11 cellular contexts compared by ENCODE assay signal in the genomic region with DNA sequence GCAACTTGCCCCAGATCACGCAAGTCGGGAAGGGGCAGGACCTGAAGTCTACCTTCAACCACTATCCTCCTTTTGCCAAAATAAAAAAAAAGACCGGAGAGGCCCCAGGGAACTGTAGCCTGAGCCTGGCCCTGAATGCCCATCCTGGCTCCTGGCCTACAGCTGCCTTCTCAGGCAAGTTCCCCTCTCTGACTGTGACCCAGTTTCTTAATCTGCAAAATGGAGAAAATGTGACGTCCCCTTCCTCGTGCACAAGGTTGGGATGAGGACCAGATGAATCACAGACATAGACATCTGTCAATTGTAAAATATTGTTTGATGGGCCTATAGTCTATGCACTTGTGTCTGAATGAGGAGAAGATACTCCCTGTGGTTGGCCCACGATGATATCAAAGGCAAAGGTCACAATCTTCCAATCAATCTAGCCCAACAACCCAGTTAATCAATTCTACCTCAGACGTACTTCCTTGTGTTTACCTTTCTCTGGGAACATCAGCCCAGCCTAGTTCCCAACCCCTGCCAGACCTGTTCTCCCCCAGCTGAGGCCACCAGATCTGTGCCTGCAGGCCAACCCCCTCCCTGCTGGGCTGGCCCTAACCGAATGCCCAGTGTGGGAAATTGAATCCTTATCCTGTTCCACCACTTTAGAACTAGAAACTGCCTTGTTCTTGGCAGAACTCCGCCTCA.
A peak's percentile ranks its signal among the peaks of the same experiment; 100 is the strongest.
DNase-seq lines count a peak whose midpoint lies in the region; ATAC-seq, FAIRE-seq and TF ChIP-seq lines count a peak whose summit lies in the region.
"Had no signal": no experiment of that assay in that cellular context is flagged by ENCODE, and none has a peak within 500 bp of the region (broad histone marks: within the 10 kb centered on the region; RNA-seq: fewer than 3 reads in every experiment).

No MANE protein-coding gene starts in this region.

- H3K27me3 ChIP-seq in ascending aorta (no peaks in the 10 kb centered on the region), small intestine (ENCODE audit: control insufficient read depth in 2 of 2, insufficient read depth in 2 of 2, low read length in 2 of 2) (no peaks in the 10 kb centered on the region)

- intact Hi-C loops in ascending aorta (cut with DNase I) = loop anchor here (5.0 kb wide), 4 partner anchors 103 to 602 kb away; a partner anchor contains a TSS

- peaks cover 9 to 29% of the 10 kb centered on the region in 2 donors for H3K4me1 ChIP-seq in ascending aorta
- H3K4me1 ChIP-seq in small intestine (ENCODE audit: control insufficient read depth in 2 of 2, insufficient read depth in 1 of 2, low read depth in 1 of 2, low read length in 1 of 2) = peaks cover 0 to 8% of the 10 kb centered on the region in 2 donors

- no peak for TF ChIP-seq CTCF in ascending aorta (IDR thresholded peaks at IDR 0.05)

- H3K9me3 ChIP-seq in ascending aorta = peaks cover 0 to 6% of the 10 kb centered on the region in 2 donors
- H3K9me3 ChIP-seq in small intestine (ENCODE audit: control insufficient read depth, low read depth) = no peaks in the 10 kb centered on the region

- ATAC-seq in left lobe of liver (peak; percentile 82), HG03108 (IDR thresholded peaks at IDR 0.05; ENCODE audit: unreplicated experiment) (no peak)

- H3K27ac ChIP-seq in ascending aorta (peak overlapping the region; percentile 4 to 84), small intestine (ENCODE audit: low read depth in 1 of 2, low read length in 1 of 2) (peak overlapping the region in 1 of 2 donors; percentile 48)

- peak; percentile 75 for DNase-seq in HT-29 (ENCODE audit: low spot score)
- DNase-seq in ascending aorta (ENCODE audit: low spot score in 2 of 2) = no peak
- peak; percentile 90 for DNase-seq in left lobe of liver (ENCODE audit: low spot score)
- peak; percentile 53 for DNase-seq in small intestine
- no peak for DNase-seq in ecto neural progenitor cell (ENCODE audit: low spot score)
- DNase-seq in iPS-NIHi7 (ENCODE audit: extremely low spot score) = no peak
- DNase-seq in GM19240 (ENCODE audit: insufficient read length, low spot score) = no peak
- DNase-seq: activated CD8-positive, alpha-beta memory T cell treated with anti-CD3 and anti-CD28 coated beads for 24 hours; caudate nucleus; MM.1S had no signal

- no peak for FAIRE-seq in small intestine (lab: Jason Lieb, UNC)

- 69 to 74% (median 70%) methylated on average over 9 of the region's 9 CpGs for WGBS in small intestine, 3 donors

- H3K4me3 ChIP-seq in ascending aorta (no peak overlapping the region), small intestine (ENCODE audit: low read depth in 1 of 2, low read length in 2 of 2) (no peak overlapping the region)

- H3K36me3 ChIP-seq in ascending aorta (no peaks in the 10 kb centered on the region), small intestine (ENCODE audit: control insufficient read depth in 2 of 2, insufficient read depth in 2 of 2, low read length in 2 of 2) (no peaks in the 10 kb centered on the region)

Comparison
In these comparisons a context has a peak if more than half of its experiments do, and no peak if none do; other contexts are left out.
1. DNase-seq: peak in HT-29 (single experiment), left lobe of liver (single experiment) and small intestine (single experiment); none in ascending aorta (0 of 2), ecto neural progenitor cell (single experiment), iPS-NIHi7 (single experiment) and GM19240 (single experiment).